17 cellular contexts compared by ENCODE assay signal in the genomic region with DNA sequence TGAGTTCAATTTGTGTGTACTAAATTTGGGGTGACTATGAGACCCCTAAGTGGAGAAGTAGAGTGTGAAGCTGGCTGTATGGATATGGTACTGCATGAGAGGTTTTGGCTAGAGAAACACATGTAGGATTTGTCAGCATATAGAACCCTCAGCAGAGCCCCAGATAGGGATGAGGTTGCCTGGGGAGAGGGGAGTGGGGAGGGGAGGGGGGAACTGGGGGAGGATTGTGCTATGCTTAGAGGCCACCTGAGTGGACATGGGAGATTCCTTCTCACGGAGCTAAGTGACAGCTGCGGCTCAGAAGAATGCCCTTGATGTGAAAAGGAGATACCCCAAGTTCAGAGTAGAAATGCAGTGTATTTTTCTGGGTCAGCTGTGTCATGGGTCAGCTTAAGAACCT.
"Had no signal": no experiment of that assay in that cellular context is flagged by ENCODE, and none has a peak within 500 bp of the region (broad histone marks: within the 10 kb centered on the region; RNA-seq: fewer than 3 reads in every experiment).

No MANE protein-coding gene starts in this region.

- H3K27me3 ChIP-seq: heart left ventricle, neutrophil, stomach, transverse colon had no signal

- H3K36me3 ChIP-seq: neutrophil, transverse colon had no signal

- H3K4me3 ChIP-seq: heart left ventricle, lung, stomach, thoracic aorta, transverse colon had no signal

- H3K27ac ChIP-seq: heart left ventricle, neutrophil, stomach, thoracic aorta, transverse colon had no signal

- H3K4me3 Mint-ChIP-seq: naive thymus-derived CD4-positive, alpha-beta T cell had no signal

- DNase-seq: cerebellar nuclear complex; dermis blood vessel endothelial cell; erythroblast; foreskin melanocyte; heart left ventricle; hippocampal formation; left ventricle myocardium superior; mesendoderm; naive thymus-derived CD4-positive, alpha-beta T cell; stimulated activated naive CD4-positive, alpha-beta T cell; stomach; substantia nigra; transverse colon had no signal

- ATAC-seq: heart left ventricle; left ventricle myocardium superior; naive thymus-derived CD4-positive, alpha-beta T cell; sciatic nerve had no signal

- H3K27me3 Mint-ChIP-seq: naive thymus-derived CD4-positive, alpha-beta T cell had no signal

- H3K9me3 Mint-ChIP-seq: naive thymus-derived CD4-positive, alpha-beta T cell had no signal

- H3K9me3 ChIP-seq: heart left ventricle, neutrophil, stomach, thoracic aorta, transverse colon had no signal
